In the genomic region with DNA sequence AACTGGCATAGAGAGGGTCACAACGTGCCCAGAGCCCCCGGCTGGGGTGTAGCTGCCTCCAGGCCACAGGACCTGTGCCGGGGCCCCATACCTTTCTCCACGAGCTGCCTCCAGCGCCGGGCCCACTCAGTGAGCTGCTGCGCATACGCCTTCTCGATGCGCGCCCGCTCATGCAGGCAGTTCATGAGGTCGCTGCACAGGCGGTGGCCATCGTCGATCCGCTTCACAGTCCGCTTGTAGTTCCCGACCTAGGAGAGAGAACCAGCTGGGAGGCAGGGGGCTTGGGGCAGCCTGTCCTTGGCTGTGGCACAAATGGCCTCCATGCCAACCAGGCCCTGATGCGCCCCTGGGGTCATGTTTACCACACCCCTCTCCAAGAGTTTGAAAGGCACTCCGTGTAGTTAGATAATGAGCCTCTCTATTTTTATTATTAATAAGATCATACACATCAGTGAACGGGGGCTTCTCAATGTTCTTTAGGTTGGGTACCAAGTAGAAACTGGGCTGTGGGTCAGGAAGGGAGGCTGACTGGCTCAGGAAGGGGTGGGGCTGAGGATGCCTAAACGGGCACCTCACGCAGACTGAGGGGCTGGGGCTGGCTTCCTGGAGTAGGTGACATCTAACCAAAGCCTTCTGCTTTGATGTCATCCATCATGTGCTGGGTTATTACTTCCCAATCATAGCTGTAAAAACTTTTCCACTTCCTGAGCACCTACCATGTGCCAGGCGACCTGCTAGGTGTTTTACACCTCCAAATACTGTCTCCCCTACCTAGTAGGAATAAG, we compare ENCODE assay signal across 12 cellular contexts. TPM values are rescaled to one million over a fixed set of nuclear protein-coding genes. Genes with fewer than 3 reads are reported as not detected.
DNase-seq lines count a peak whose midpoint lies in the region; ATAC-seq and TF ChIP-seq lines count a peak whose summit lies in the region.
"Had no signal": no experiment of that assay in that cellular context is flagged by ENCODE, and none has a peak within 500 bp of the region (broad histone marks: within the 10 kb centered on the region; RNA-seq: fewer than 3 reads in every experiment).

No MANE protein-coding gene starts in this region.

- no peaks in the 10 kb centered on the region for H3K9me3 Mint-ChIP-seq in CD4-positive, CD25-positive, alpha-beta regulatory T cell
- H3K9me3 Mint-ChIP-seq in stimulated activated memory B cell treated with anti-CD40 and anti-IgM and Interleukin-4, amounts not matched to agents 10 μg/mL and 1 μg/mL and 100 μg/mL, for 72 hours = no peaks in the 10 kb centered on the region

- H3K4me1 ChIP-seq in CD4-positive, CD25-positive, alpha-beta regulatory T cell (ENCODE audit: control insufficient read depth, insufficient read depth, low read length, poor library complexity, severe bottlenecking) = peaks cover 19% of the 10 kb centered on the region
- H3K4me1 ChIP-seq in body of pancreas (peaks cover 96% of the 10 kb centered on the region), osteoblast (ENCODE audit: insufficient read depth, low read length) (no peaks in the 10 kb centered on the region)

- in situ Hi-C loops in KBM-7 (cut with MboI; ENCODE audit: low pct_unique_long_range_greater_than_20kb, low sequenced_read_pairs) = no loop called here

- peaks cover 42% of the 10 kb centered on the region for H3K79me2 ChIP-seq in osteoblast (ENCODE audit: insufficient read depth, low read length)

- DNase-seq in CD4-positive, CD25-positive, alpha-beta regulatory T cell = peak in 1 of 3 donors; percentile 66
- DNase-seq in HL-60 (ENCODE audit: low read depth in 1 of 2, low spot score in 1 of 2) = no peak
- peak in 2 of 4 donors; percentile 50 to 64 for DNase-seq in body of pancreas
- DNase-seq in osteoblast (ENCODE audit: insufficient read length, low spot score, missing footprints) = peak; percentile 82
- DNase-seq in KBM-7 = no peak
- no peak for DNase-seq in sciatic nerve (ENCODE audit: low spot score)
- DNase-seq: activated T-cell treated with anti-CD3 and anti-CD28 coated beads, Interleukin-2, amount 50 U/mL, for 48 hours; brain microvascular endothelial cell; effector CD4-positive, alpha-beta T cell; NCI-H2029; stimulated activated naive CD4-positive, alpha-beta T cell had no signal

- no peak overlapping the region for H3K27ac ChIP-seq in CD4-positive, CD25-positive, alpha-beta regulatory T cell (ENCODE audit: insufficient read depth, low read length, poor library complexity, severe bottlenecking)
- H3K27ac ChIP-seq in HL-60 (replicated peaks) (peak overlapping the region; percentile 70), body of pancreas (peak overlapping the region; percentile 94 to 99 (median 96)), osteoblast (ENCODE audit: low read depth, low read length) (no peak overlapping the region)
- H3K27ac ChIP-seq: brain microvascular endothelial cell had no signal

- no peaks in the 10 kb centered on the region for H3K27me3 Mint-ChIP-seq in CD4-positive, CD25-positive, alpha-beta regulatory T cell
- H3K27me3 Mint-ChIP-seq in stimulated activated memory B cell treated with anti-CD40 and anti-IgM and Interleukin-4, amounts not matched to agents 10 μg/mL and 1 μg/mL and 100 μg/mL, for 72 hours = no peaks in the 10 kb centered on the region

- H4K20me1 ChIP-seq in osteoblast (ENCODE audit: insufficient read depth, low read length) = peaks cover 26% of the 10 kb centered on the region

- H2AFZ ChIP-seq in osteoblast (ENCODE audit: low read length) = no peak overlapping the region

- intact Hi-C loops in body of pancreas (cut with DNase I) (no loop called here), sciatic nerve (cut with DNase I) (loop anchor here (1.0 kb wide), 1 partner anchor 33 kb away; no protein-coding TSS in a partner anchor)

- no peak overlapping the region for H3K4me2 ChIP-seq in osteoblast (ENCODE audit: insufficient read depth, low read length)

- TF ChIP-seq POLR2A in body of pancreas (IDR thresholded peaks at IDR 0.05) = no peak

- TF ChIP-seq CTCF in HL-60 (IDR thresholded peaks at IDR 0.05; ENCODE audit: insufficient read depth, low read length) (no peak), body of pancreas (IDR thresholded peaks at IDR 0.05) (no peak), osteoblast (IDR thresholded peaks at IDR 0.05; ENCODE audit: extremely low read depth, low read depth, low read length) (no peak)

- H3K27ac Mint-ChIP-seq in CD4-positive, CD25-positive, alpha-beta regulatory T cell = peak overlapping the region; percentile 63 to 79 (median 77)
- H3K27ac Mint-ChIP-seq in stimulated activated memory B cell treated with anti-CD40 and anti-IgM and Interleukin-4, amounts not matched to agents 10 μg/mL and 1 μg/mL and 100 μg/mL, for 72 hours = no peak overlapping the region

- H3K4me3 Mint-ChIP-seq in CD4-positive, CD25-positive, alpha-beta regulatory T cell = no peak overlapping the region
- no peak overlapping the region for H3K4me3 Mint-ChIP-seq in stimulated activated memory B cell treated with anti-CD40 and anti-IgM and Interleukin-4, amounts not matched to agents 10 μg/mL and 1 μg/mL and 100 μg/mL, for 72 hours

- peaks cover 26% of the 10 kb centered on the region for H3K36me3 ChIP-seq in CD4-positive, CD25-positive, alpha-beta regulatory T cell (ENCODE audit: control insufficient read depth, insufficient read depth, low read length)
- H3K36me3 ChIP-seq in body of pancreas (replicated peaks in 1 of 2; ENCODE audit: insufficient read depth in 1 of 2, low read depth in 2 of 2) (peaks cover 0 to 2% of the 10 kb centered on the region in 2 donors), osteoblast (ENCODE audit: insufficient read depth, low read length) (peaks cover 10% of the 10 kb centered on the region)

- ATAC-seq in CD4-positive, CD25-positive, alpha-beta regulatory T cell (ENCODE audit: low read depth in 2 of 2) = peak in 1 of 2 donors; percentile 45
- ATAC-seq in body of pancreas (no peak), sciatic nerve (no peak)
- no peak for ATAC-seq in stimulated activated memory B cell treated with anti-CD40 and anti-IgM and Interleukin-4, amounts not matched to agents 10 μg/mL and 1 μg/mL and 100 μg/mL, for 72 hours

- WGBS in body of pancreas, 2 donors = 69 to 74% methylated on average over 23 to 25 of the region's 25 CpGs

- H3K27me3 ChIP-seq in CD4-positive, CD25-positive, alpha-beta regulatory T cell (ENCODE audit: control insufficient read depth, insufficient read depth, low read length) = no peaks in the 10 kb centered on the region
- H3K27me3 ChIP-seq in HL-60 (ENCODE audit: insufficient read depth, poor library complexity, severe bottlenecking) (no peaks in the 10 kb centered on the region), body of pancreas (no peaks in the 10 kb centered on the region), osteoblast (ENCODE audit: insufficient read depth, low read length) (no peaks in the 10 kb centered on the region)
- H3K27me3 ChIP-seq: brain microvascular endothelial cell had no signal

- no peaks in the 10 kb centered on the region for H3K9me3 ChIP-seq in CD4-positive, CD25-positive, alpha-beta regulatory T cell (ENCODE audit: control insufficient read depth in 2 of 2, low read length in 2 of 2)
- H3K9me3 ChIP-seq in body of pancreas (no peaks in the 10 kb centered on the region), osteoblast (ENCODE audit: low read depth, low read length) (no peaks in the 10 kb centered on the region)

- peaks cover 18 to 52% (median 35%) of the 10 kb centered on the region in 4 donors for H3K4me1 Mint-ChIP-seq in CD4-positive, CD25-positive, alpha-beta regulatory T cell
- H3K4me1 Mint-ChIP-seq in stimulated activated memory B cell treated with anti-CD40 and anti-IgM and Interleukin-4, amounts not matched to agents 10 μg/mL and 1 μg/mL and 100 μg/mL, for 72 hours = peaks cover 77% of the 10 kb centered on the region

- peaks cover 20% of the 10 kb centered on the region for H3K36me3 Mint-ChIP-seq in CD4-positive, CD25-positive, alpha-beta regulatory T cell
- H3K36me3 Mint-ChIP-seq in stimulated activated memory B cell treated with anti-CD40 and anti-IgM and Interleukin-4, amounts not matched to agents 10 μg/mL and 1 μg/mL and 100 μg/mL, for 72 hours = peaks cover 10% of the 10 kb centered on the region

- no peak overlapping the region for H3K4me3 ChIP-seq in CD4-positive, CD25-positive, alpha-beta regulatory T cell (ENCODE audit: low read depth, low read length)
- no peak overlapping the region for H3K4me3 ChIP-seq in HL-60 (replicated peaks; ENCODE audit: insufficient read depth, low read length)
- H3K4me3 ChIP-seq in body of pancreas = no peak overlapping the region
- H3K4me3 ChIP-seq in osteoblast (ENCODE audit: insufficient read depth, low read length) = no peak overlapping the region

RNA-seq across cellular contexts. Expression of a gene that starts 36.5 kb away (rescaled TPM):
- 28.8 TPM for total RNA-seq in CD4-positive, CD25-positive, alpha-beta regulatory T cell
- polyA plus RNA-seq in CD4-positive, CD25-positive, alpha-beta regulatory T cell = 10 to 100 TPM; 27.1 to 31.0 (median 29.3) TPM
- total RNA-seq in body of pancreas (10 to 100 TPM; 64.3 to 73.2 TPM), osteoblast (90.5 and 91.6 TPM in 2 replicates), sciatic nerve (46.8 TPM)

Comparison
In these comparisons a context has a peak if more than half of its experiments do, and no peak if none do; other contexts are left out.
1. H3K27ac ChIP-seq: peak in HL-60 (single experiment) and body of pancreas (4 of 4); none in CD4-positive, CD25-positive, alpha-beta regulatory T cell (single experiment) and osteoblast (single experiment).